Comparison of ENCODE assay signal across 1 cellular context in genomic region chr12:92144631-92145480, GRCh38.
TF ChIP-seq lines count a peak whose summit lies in the region.

No MANE protein-coding gene starts in this region.

TF ChIP-seq in K562, 482 proteins besides CTCF, POLR2A, EP300 and RAD21 (continued from another document and continues in another):
- TF ChIP-seq MGA (IDR thresholded peaks at IDR 0.05), result no peak
- no peak for TF ChIP-seq ZBTB34 (CRISPR knock-in tag; IDR thresholded peaks at IDR 0.05)
- TF ChIP-seq RBM34 (IDR thresholded peaks at IDR 0.05; ENCODE audit: borderline replicate concordance, insufficient read depth, low read length), result no peak
- TF ChIP-seq UBTF (IDR thresholded peaks at IDR 0.05; ENCODE audit: borderline replicate concordance in 1 of 2, low read depth in 2 of 2, low read length in 2 of 2), result peak; percentile 66 to 68; a peak in 1 of 4 replicates
- no peak for TF ChIP-seq ATF3 (IDR thresholded peaks at IDR 0.05)
- TF ChIP-seq ATF3 (CRISPR knock-in tag; conservative IDR thresholded peaks at IDR 0.05), result 0 out of 2 replicates have a peak, but pooled peaks have one; percentile 37
- TF ChIP-seq NR1H2 (CRISPR knock-in tag; IDR thresholded peaks at IDR 0.05), result 0 out of 2 replicates have a peak, but pooled peaks have one; percentile 29
- no peak for TF ChIP-seq ZBTB40 (IDR thresholded peaks at IDR 0.05)
- no peak for TF ChIP-seq ZBTB40 (CRISPR knock-in tag; IDR thresholded peaks at IDR 0.05)
- TF ChIP-seq BACH1 (tag; IDR thresholded peaks at IDR 0.05), result no peak
